28 cellular contexts compared by ENCODE assay signal in the genomic region with DNA sequence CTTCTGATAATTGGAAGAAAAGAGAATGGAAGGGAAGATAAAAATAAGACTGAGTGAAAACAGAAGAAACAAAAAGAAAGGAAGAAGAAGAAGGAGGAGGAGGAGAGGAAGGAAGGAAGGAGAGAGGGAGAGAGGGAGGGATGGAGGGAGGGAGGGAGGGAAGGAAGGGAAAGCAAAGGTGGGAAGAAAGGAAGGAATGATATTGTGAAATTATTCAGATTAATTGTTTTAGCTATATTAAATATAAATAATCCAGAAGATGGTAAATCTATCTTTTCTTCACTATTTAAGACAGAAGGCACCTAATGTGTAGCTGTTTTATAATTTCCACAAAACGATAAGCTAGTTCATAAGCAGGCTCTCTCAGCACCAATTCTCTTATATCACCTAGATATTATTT.
"Had no signal": no experiment of that assay in that cellular context is flagged by ENCODE, and none has a peak within 500 bp of the region (broad histone marks: within the 10 kb centered on the region; RNA-seq: fewer than 3 reads in every experiment).

No MANE protein-coding gene starts in this region.

- H3K27ac Mint-ChIP-seq: stimulated activated effector memory CD8-positive, alpha-beta T cell treated with anti-CD3 and anti-CD28 coated beads, Interleukin-12 subunit alpha, Interleukin-12 subunit beta, amount 100 ng/mL, for 72 hours; stimulated activated naive B cell treated with anti-CD40 and anti-IgM and Interleukin-4, amounts not matched to agents 10 μg/mL and 1 μg/mL and 100 μg/mL, for 72 hours; stimulated activated naive CD8-positive, alpha-beta T cell treated with anti-CD3 and anti-CD28 coated beads, Interleukin-15, amount 100 ng/mL, for 72 hours; stimulated activated naive CD8-positive, alpha-beta T cell treated with anti-CD3 and anti-CD28 coated beads, Interleukin-15, Interleukin-2, amounts not matched to agents 100 ng/mL and 50 ng/mL, for 24 hours; type B pancreatic cell had no signal

- H3K9me3 ChIP-seq: stomach, suprapubic skin, testis, thoracic aorta, thyroid gland, tibial artery, tibial nerve, transverse colon, upper lobe of left lung, upper lobe of right lung, uterus, vagina had no signal

- FAIRE-seq: urothelium cell line had no signal

- ATAC-seq: stimulated activated effector memory CD8-positive, alpha-beta T cell treated with anti-CD3 and anti-CD28 coated beads, Interleukin-12 subunit alpha, Interleukin-12 subunit beta, amount 100 ng/mL, for 72 hours; stimulated activated naive B cell treated with anti-CD40 and anti-IgM and Interleukin-4, amounts not matched to agents 10 μg/mL and 1 μg/mL and 100 μg/mL, for 72 hours; stimulated activated naive CD8-positive, alpha-beta T cell treated with anti-CD3 and anti-CD28 coated beads, Interleukin-15, amount 100 ng/mL, for 72 hours; stimulated activated naive CD8-positive, alpha-beta T cell treated with anti-CD3 and anti-CD28 coated beads, Interleukin-15, Interleukin-2, amounts not matched to agents 100 U/mL and 50 U/mL, for 24 hours; upper lobe of right lung had no signal

- H3K27ac ChIP-seq: stomach, suprapubic skin, testis, thoracic aorta, thyroid gland, tibial artery, tibial nerve, transverse colon, upper lobe of left lung, upper lobe of right lung, uterus, vagina had no signal

- H3K9me3 Mint-ChIP-seq: stimulated activated naive CD8-positive, alpha-beta T cell treated with anti-CD3 and anti-CD28 coated beads, Interleukin-15, Interleukin-2, amounts not matched to agents 100 ng/mL and 50 ng/mL, for 24 hours; type B pancreatic cell had no signal

- DNase-seq: stimulated activated CD4-positive, alpha-beta T cell treated with anti-CD3 and anti-CD28 coated beads, Interleukin-2, amount 100 ng/mL, for 48 hours; stimulated activated CD4-positive, alpha-beta T cell treated with anti-CD3 and anti-CD28 coated beads, Interleukin-4, amount 100 ng/mL, for 1 hour; stimulated activated CD4-positive, alpha-beta T cell treated with anti-CD3 and anti-CD28 coated beads, Interleukin-4, amount 100 ng/mL, for 24 hours; stimulated activated CD4-positive, alpha-beta T cell treated with anti-CD3 and anti-CD28 coated beads, Interleukin-4, amount 100 ng/mL, for 4 hours; stimulated activated CD8-positive, alpha-beta memory T cell treated with anti-CD3 and anti-CD28 coated beads, Interleukin-4, amount 100 ng/mL, for 48 hours; stimulated activated naive B cell treated with anti-CD40 and anti-IgM and Interleukin-4, amounts not matched to agents 10 μg/mL and 1 μg/mL and 100 μg/mL, for 72 hours; stimulated activated naive CD4-positive, alpha-beta T cell; stimulated activated naive CD4-positive, alpha-beta T cell treated with Interleukin-2 at 50 U/mL for 16 hours; stimulated activated naive CD8-positive, alpha-beta T cell treated with anti-CD3 and anti-CD28 coated beads, Interleukin-15, amount 100 ng/mL, for 72 hours; stimulated activated naive CD8-positive, alpha-beta T cell treated with anti-CD3 and anti-CD28 coated beads, Interleukin-15, Interleukin-2, amounts not matched to agents 100 U/mL and 50 U/mL, for 24 hours; stomach; substantia nigra; testis; thyroid gland; tibial artery; transverse colon; trophoblast cell; upper lobe of left lung; upper lobe of right lung; uterus had no signal

- H3K36me3 ChIP-seq: stomach, suprapubic skin, thoracic aorta, thyroid gland, tibial artery, tibial nerve, transverse colon, upper lobe of left lung, upper lobe of right lung, uterus, vagina had no signal

- H3K4me3 Mint-ChIP-seq: stimulated activated effector memory CD8-positive, alpha-beta T cell treated with anti-CD3 and anti-CD28 coated beads, Interleukin-12 subunit alpha, Interleukin-12 subunit beta, amount 100 ng/mL, for 72 hours; stimulated activated naive B cell treated with anti-CD40 and anti-IgM and Interleukin-4, amounts not matched to agents 10 μg/mL and 1 μg/mL and 100 μg/mL, for 72 hours; stimulated activated naive CD8-positive, alpha-beta T cell treated with anti-CD3 and anti-CD28 coated beads, Interleukin-15, amount 100 ng/mL, for 72 hours; stimulated activated naive CD8-positive, alpha-beta T cell treated with anti-CD3 and anti-CD28 coated beads, Interleukin-15, Interleukin-2, amounts not matched to agents 100 ng/mL and 50 ng/mL, for 24 hours; type B pancreatic cell had no signal

- H3K4me1 Mint-ChIP-seq: stimulated activated effector memory CD8-positive, alpha-beta T cell treated with anti-CD3 and anti-CD28 coated beads, Interleukin-12 subunit alpha, Interleukin-12 subunit beta, amount 100 ng/mL, for 72 hours; stimulated activated naive B cell treated with anti-CD40 and anti-IgM and Interleukin-4, amounts not matched to agents 10 μg/mL and 1 μg/mL and 100 μg/mL, for 72 hours; stimulated activated naive CD8-positive, alpha-beta T cell treated with anti-CD3 and anti-CD28 coated beads, Interleukin-15, amount 100 ng/mL, for 72 hours had no signal

- H3K27me3 Mint-ChIP-seq: stimulated activated naive B cell treated with anti-CD40 and anti-IgM and Interleukin-4, amounts not matched to agents 10 μg/mL and 1 μg/mL and 100 μg/mL, for 72 hours; stimulated activated naive CD8-positive, alpha-beta T cell treated with anti-CD3 and anti-CD28 coated beads, Interleukin-15, amount 100 ng/mL, for 72 hours; stimulated activated naive CD8-positive, alpha-beta T cell treated with anti-CD3 and anti-CD28 coated beads, Interleukin-15, Interleukin-2, amounts not matched to agents 100 ng/mL and 50 ng/mL, for 24 hours; type B pancreatic cell had no signal

- H3K27me3 ChIP-seq: stomach, suprapubic skin, testis, thyroid gland, tibial artery, tibial nerve, transverse colon, upper lobe of left lung, upper lobe of right lung, uterus, vagina had no signal

- H3K4me3 ChIP-seq: stomach, suprapubic skin, testis, thoracic aorta, thyroid gland, tibial artery, tibial nerve, transverse colon, upper lobe of left lung, upper lobe of right lung, uterus, vagina had no signal

- H3K4me1 ChIP-seq: suprapubic skin, testis, thyroid gland, tibial artery, tibial nerve, transverse colon, upper lobe of left lung, upper lobe of right lung, uterus, vagina had no signal

- H3K36me3 Mint-ChIP-seq: stimulated activated effector memory CD8-positive, alpha-beta T cell treated with anti-CD3 and anti-CD28 coated beads, Interleukin-12 subunit alpha, Interleukin-12 subunit beta, amount 100 ng/mL, for 72 hours; stimulated activated naive B cell treated with anti-CD40 and anti-IgM and Interleukin-4, amounts not matched to agents 10 μg/mL and 1 μg/mL and 100 μg/mL, for 72 hours; type B pancreatic cell had no signal
